In genomic region chr6:148457137-148457842, GRCh38 we compare ENCODE assay signal across 1 cellular context.
TF ChIP-seq lines count a peak whose summit lies in the region.

No MANE protein-coding gene starts in this region.

TF ChIP-seq in K562, 482 proteins besides CTCF, POLR2A, EP300 and RAD21 (continued from another document):
- TF ChIP-seq, protein P1, sequence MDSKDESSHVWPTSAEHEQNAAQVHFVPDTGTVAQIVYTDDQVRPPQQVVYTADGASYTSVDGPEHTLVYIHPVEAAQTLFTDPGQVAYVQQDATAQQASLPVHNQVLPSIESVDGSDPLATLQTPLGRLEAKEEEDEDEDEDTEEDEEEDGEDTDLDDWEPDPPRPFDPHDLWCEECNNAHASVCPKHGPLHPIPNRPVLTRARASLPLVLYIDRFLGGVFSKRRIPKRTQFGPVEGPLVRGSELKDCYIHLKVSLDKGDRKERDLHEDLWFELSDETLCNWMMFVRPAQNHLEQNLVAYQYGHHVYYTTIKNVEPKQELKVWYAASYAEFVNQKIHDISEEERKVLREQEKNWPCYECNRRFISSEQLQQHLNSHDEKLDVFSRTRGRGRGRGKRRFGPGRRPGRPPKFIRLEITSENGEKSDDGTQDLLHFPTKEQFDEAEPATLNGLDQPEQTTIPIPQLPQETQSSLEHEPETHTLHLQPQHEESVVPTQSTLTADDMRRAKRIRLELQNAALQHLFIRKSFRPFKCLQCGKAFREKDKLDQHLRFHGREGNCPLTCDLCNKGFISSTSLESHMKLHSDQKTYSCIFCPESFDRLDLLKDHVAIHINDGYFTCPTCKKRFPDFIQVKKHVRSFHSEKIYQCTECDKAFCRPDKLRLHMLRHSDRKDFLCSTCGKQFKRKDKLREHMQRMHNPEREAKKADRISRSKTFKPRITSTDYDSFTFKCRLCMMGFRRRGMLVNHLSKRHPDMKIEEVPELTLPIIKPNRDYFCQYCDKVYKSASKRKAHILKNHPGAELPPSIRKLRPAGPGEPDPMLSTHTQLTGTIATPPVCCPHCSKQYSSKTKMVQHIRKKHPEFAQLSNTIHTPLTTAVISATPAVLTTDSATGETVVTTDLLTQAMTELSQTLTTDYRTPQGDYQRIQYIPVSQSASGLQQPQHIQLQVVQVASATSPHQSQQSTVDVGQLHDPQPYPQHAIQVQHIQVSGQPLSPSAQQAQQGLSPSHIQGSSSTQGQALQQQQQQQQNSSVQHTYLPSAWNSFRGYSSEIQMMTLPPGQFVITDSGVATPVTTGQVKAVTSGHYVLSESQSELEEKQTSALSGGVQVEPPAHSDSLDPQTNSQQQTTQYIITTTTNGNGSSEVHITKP (IDR thresholded peaks at IDR 0.05; ENCODE audit: partially characterized antibody), result no peak
- TF ChIP-seq POLR3G (IDR thresholded peaks at IDR 0.05; ENCODE audit: extremely low read depth, insufficient read length, insufficient replicate concordance), result no peak
